Comparison of ENCODE assay signal across 1 cellular context in genomic region chr12:109084425-109084824, GRCh38.
TF ChIP-seq lines count a peak whose summit lies in the region.

No MANE protein-coding gene starts in this region.

TF ChIP-seq in HepG2, 621 proteins besides CTCF, POLR2A, EP300 and RAD21 (continued from another document and continues in another):
- TF ChIP-seq PATZ1 (CRISPR knock-in tag; IDR thresholded peaks at IDR 0.05) = peak; percentile 17; the same call in 1 of the 2 replicates
- no peak for TF ChIP-seq ATF6 (CRISPR knock-in tag; conservative IDR thresholded peaks at IDR 0.05)
- no peak for TF ChIP-seq ZNF431 (CRISPR knock-in tag; IDR thresholded peaks at IDR 0.05; ENCODE audit: borderline replicate concordance, low read depth)
- no peak for TF ChIP-seq ZNF407 (CRISPR knock-in tag; IDR thresholded peaks at IDR 0.05; ENCODE audit: not compliant biosample characterization)
- 0 out of 2 replicates have a peak, but pooled peaks have one; percentile 15 for TF ChIP-seq FOXP4 (CRISPR knock-in tag; IDR thresholded peaks at IDR 0.05)
- no peak for TF ChIP-seq NFE2L2 (IDR thresholded peaks at IDR 0.05; ENCODE audit: low read length)
- TF ChIP-seq REL (CRISPR knock-in tag; conservative IDR thresholded peaks at IDR 0.05) = no peak
- TF ChIP-seq ZIK1 (CRISPR knock-in tag; IDR thresholded peaks at IDR 0.05; ENCODE audit: borderline replicate concordance, low read depth) = no peak
- TF ChIP-seq KLF12 (CRISPR knock-in tag; IDR thresholded peaks at IDR 0.05; ENCODE audit: borderline replicate concordance) = no peak
- no peak for TF ChIP-seq TARDBP (CRISPR knock-in tag; IDR thresholded peaks at IDR 0.05)
- TF ChIP-seq CHD4 (IDR thresholded peaks at IDR 0.05; ENCODE audit: borderline replicate concordance, low read length) = no peak
- TF ChIP-seq HINFP (CRISPR knock-in tag; IDR thresholded peaks at IDR 0.05; ENCODE audit: low read depth) = no peak
- no peak for TF ChIP-seq ZNF280D (CRISPR knock-in tag; IDR thresholded peaks at IDR 0.05)
- TF ChIP-seq HDAC6 (IDR thresholded peaks at IDR 0.05; ENCODE audit: low read depth, low read length) = no peak
- no peak for TF ChIP-seq CERS6 (CRISPR knock-in tag; IDR thresholded peaks at IDR 0.05)
- no peak for TF ChIP-seq ZNF33B (CRISPR knock-in tag; IDR thresholded peaks at IDR 0.05)
- no peak for TF ChIP-seq ELK4 (CRISPR knock-in tag; IDR thresholded peaks at IDR 0.05; ENCODE audit: borderline replicate concordance)
- peak; percentile 72 for TF ChIP-seq ARID3A (IDR thresholded peaks at IDR 0.05; ENCODE audit: low read depth, low read length)
- TF ChIP-seq ASH2L (IDR thresholded peaks at IDR 0.05; ENCODE audit: insufficient read length, low read depth, low read length) = no peak
- no peak for TF ChIP-seq ZUFSP (CRISPR knock-in tag; IDR thresholded peaks at IDR 0.05; ENCODE audit: borderline replicate concordance)
- TF ChIP-seq CENPBD1 (CRISPR knock-in tag; IDR thresholded peaks at IDR 0.05; ENCODE audit: borderline replicate concordance, low read depth) = no peak
- 0 out of 2 replicates have a peak, but pooled peaks have one; percentile 52 for TF ChIP-seq POGZ (CRISPR knock-in tag; IDR thresholded peaks at IDR 0.05)
- TF ChIP-seq ZBTB38 (CRISPR knock-in tag; IDR thresholded peaks at IDR 0.05) = no peak
- no peak for TF ChIP-seq TBL1XR1 (IDR thresholded peaks at IDR 0.05; ENCODE audit: borderline replicate concordance, low read length, partially characterized antibody)
- TF ChIP-seq ZNF101 (CRISPR knock-in tag; IDR thresholded peaks at IDR 0.05; ENCODE audit: borderline replicate concordance, low read depth) = no peak
